ENCODE assay signal across 23 cellular contexts in the genomic region with DNA sequence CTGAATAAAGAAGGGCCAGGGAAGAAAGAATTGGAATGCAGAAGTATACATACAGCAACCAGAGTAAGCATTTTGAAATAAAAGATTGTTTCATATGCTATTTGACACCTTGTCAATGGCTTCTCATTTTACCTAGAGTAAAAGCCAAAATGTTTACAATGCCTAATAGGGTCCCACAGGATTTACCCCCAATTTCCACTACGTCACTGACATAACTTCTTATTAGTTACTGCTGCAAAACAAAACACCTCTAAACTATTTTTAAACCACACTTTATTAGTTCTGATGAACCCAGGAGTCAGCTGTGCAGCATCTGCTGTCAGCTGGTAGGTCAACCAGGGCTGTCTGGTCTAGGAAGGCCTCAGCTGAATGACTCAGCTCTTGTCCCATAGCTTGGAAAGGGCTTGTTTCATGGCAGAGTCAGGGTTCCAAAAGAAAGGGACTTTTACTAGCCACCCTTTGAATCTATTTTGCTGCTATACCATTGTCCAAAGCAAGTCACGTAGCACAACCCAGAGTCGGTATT.
"Had no signal": no experiment of that assay in that cellular context is flagged by ENCODE, and none has a peak within 500 bp of the region (broad histone marks: within the 10 kb centered on the region; RNA-seq: fewer than 3 reads in every experiment).

No MANE protein-coding gene starts in this region.

- FAIRE-seq: TTC549, urothelium cell line had no signal

- H3K27me3 Mint-ChIP-seq: activated CD4-positive, alpha-beta memory T cell treated with anti-CD3 and anti-CD28 coated beads, Interleukin-2, amount 10 ng/mL, durations not matched to agents 7 days and 5 days; activated naive CD8-positive, alpha-beta T cell treated with anti-CD3 and anti-CD28 coated beads, Interleukin-2, amount 10 ng/mL, durations not matched to agents 7 days and 5 days; brain; central memory CD8-positive, alpha-beta T cell had no signal

- H3K27me3 ChIP-seq: gastroesophageal sphincter, tibial artery had no signal

- H3K27ac ChIP-seq: coronary artery, gastroesophageal sphincter, tibial artery had no signal

- H3K36me3 ChIP-seq: gastroesophageal sphincter, tibial artery had no signal

- ATAC-seq: gastroesophageal sphincter, WTC11 had no signal

- H3K4me1 Mint-ChIP-seq: activated CD4-positive, alpha-beta memory T cell treated with anti-CD3 and anti-CD28 coated beads, Interleukin-2, amount 10 ng/mL, durations not matched to agents 7 days and 5 days; activated naive CD8-positive, alpha-beta T cell treated with anti-CD3 and anti-CD28 coated beads, Interleukin-2, amount 10 ng/mL, durations not matched to agents 7 days and 5 days; central memory CD8-positive, alpha-beta T cell had no signal

- H3K9me3 ChIP-seq: gastroesophageal sphincter, tibial artery had no signal

- H3K27ac Mint-ChIP-seq: activated CD4-positive, alpha-beta memory T cell treated with anti-CD3 and anti-CD28 coated beads, Interleukin-2, amount 10 ng/mL, durations not matched to agents 7 days and 5 days; activated naive CD8-positive, alpha-beta T cell treated with anti-CD3 and anti-CD28 coated beads, Interleukin-2, amount 10 ng/mL, durations not matched to agents 7 days and 5 days; activated T-helper 2 cell treated with anti-CD3 and anti-CD28 coated beads, Interferon-gamma antibody, Interleukin-2, Interleukin-4, amounts not matched to agents 10 μg/mL and 5 μg/mL and 100 μg/mL, durations not matched to agents 14 hours and 24 hours and 36 hours; nephron progenitor cell; WTC11 had no signal

- H3K4me3 Mint-ChIP-seq: activated CD4-positive, alpha-beta memory T cell treated with anti-CD3 and anti-CD28 coated beads, Interleukin-2, amount 10 ng/mL, durations not matched to agents 7 days and 5 days; activated naive CD8-positive, alpha-beta T cell treated with anti-CD3 and anti-CD28 coated beads, Interleukin-2, amount 10 ng/mL, durations not matched to agents 7 days and 5 days; brain; central memory CD8-positive, alpha-beta T cell; nephron progenitor cell; WTC11 had no signal

- H3K4me3 ChIP-seq: coronary artery, gastroesophageal sphincter, tibial artery had no signal

- H3K36me3 Mint-ChIP-seq: activated naive CD8-positive, alpha-beta T cell treated with anti-CD3 and anti-CD28 coated beads, Interleukin-2, amount 10 ng/mL, durations not matched to agents 7 days and 5 days; brain had no signal

- DNase-seq: activated CD4-positive, alpha-beta memory T cell treated with anti-CD3 and anti-CD28 coated beads, Interleukin-2, amount 10 ng/mL, durations not matched to agents 7 days and 5 days; activated CD4-positive, alpha-beta T cell treated with anti-CD3 and anti-CD28 coated beads for 4 hours; activated naive CD4-positive, alpha-beta T cell treated with Interleukin-2 at 50 U/mL for 16 hours; activated naive CD8-positive, alpha-beta T cell treated with anti-CD3 and anti-CD28 coated beads, Interleukin-2, amount 10 ng/mL, durations not matched to agents 7 days and 5 days; activated T-cell treated with anti-CD3 and anti-CD28 coated beads, Interleukin-2, amount 50 U/mL, for 1 hour; nephron progenitor cell; nucleus accumbens; posterior cingulate gyrus; retina; stimulated activated CD4-positive, alpha-beta T cell treated with anti-CD3 and anti-CD28 coated beads, Interleukin-12 subunit alpha, Interleukin-12 subunit beta, amount 100 ng/mL, for 4 hours; stimulated activated CD4-positive, alpha-beta T cell treated with anti-CD3 and anti-CD28 coated beads, Interleukin-1b, Interleukin-23, amount 100 ng/mL, for 48 hours; stimulated activated CD8-positive, alpha-beta memory T cell treated with anti-CD3 and anti-CD28 coated beads, Interleukin-4, amount 100 ng/mL, for 48 hours; stimulated activated naive CD4-positive, alpha-beta T cell treated with Interleukin-2 at 50 U/mL for 16 hours; SW 1271; tibial artery had no signal

- H3K9me3 Mint-ChIP-seq: activated naive CD8-positive, alpha-beta T cell treated with anti-CD3 and anti-CD28 coated beads, Interleukin-2, amount 10 ng/mL, durations not matched to agents 7 days and 5 days had no signal
